Comparison of ENCODE assay signal across 1 cellular context in genomic region chr6:39452306-39452705, GRCh38.
TF ChIP-seq lines count a peak whose summit lies in the region.

No MANE protein-coding gene starts in this region.

TF ChIP-seq in GM23338, 12 proteins besides CTCF, POLR2A, EP300 and RAD21 (continued from another document):
- TF ChIP-seq ZNF462 (CRISPR knock-in tag; IDR thresholded peaks at IDR 0.05) (no peak), POLR2AphosphoS5 (IDR thresholded peaks at IDR 0.05; ENCODE audit: low read depth) (no peak)
